In genomic region chr19:2561221-2561620, GRCh38 we compare ENCODE assay signal across 1 cellular context.
TF ChIP-seq lines count a peak whose summit lies in the region.

No MANE protein-coding gene starts in this region.

TF ChIP-seq in SK-N-SH, 30 proteins besides CTCF, POLR2A, EP300 and RAD21 (continued from another document):
- no peak for TF ChIP-seq USF1 (IDR thresholded peaks at IDR 0.05; ENCODE audit: borderline replicate concordance, low read depth)
- TF ChIP-seq ELF1 (IDR thresholded peaks at IDR 0.05): no peak
- TF ChIP-seq TAF1 (IDR thresholded peaks at IDR 0.05; ENCODE audit: borderline replicate concordance, low read depth, low read length): no peak
- no peak for TF ChIP-seq POLR2AphosphoS5 (IDR thresholded peaks at IDR 0.05; ENCODE audit: low read depth, low read length)
TF ChIP-seq in SK-N-SH: peak in this region for 0.
